In genomic region chr7:128116740-128117139, GRCh38 we compare ENCODE assay signal across 2 cellular contexts.
TF ChIP-seq lines count a peak whose summit lies in the region.

No MANE protein-coding gene starts in this region.

TF ChIP-seq in SK-N-SH, 30 proteins besides CTCF, POLR2A, EP300 and RAD21 (continued from another document):
- TF ChIP-seq SIN3A (IDR thresholded peaks at IDR 0.05; ENCODE audit: borderline replicate concordance, low read depth, low read length) = no peak
- TF ChIP-seq FOXJ3 (CRISPR knock-in tag; IDR thresholded peaks at IDR 0.05) = no peak
- TF ChIP-seq GATA2 (CRISPR knock-in tag; IDR thresholded peaks at IDR 0.05) = no peak
- TF ChIP-seq MXI1 (IDR thresholded peaks at IDR 0.05; ENCODE audit: low read depth, low read length) = no peak
- TF ChIP-seq NRF1 (IDR thresholded peaks at IDR 0.05; ENCODE audit: low read depth, low read length) = no peak
- no peak for TF ChIP-seq NFIC (IDR thresholded peaks at IDR 0.05; ENCODE audit: borderline replicate concordance)
- TF ChIP-seq, protein P1, sequence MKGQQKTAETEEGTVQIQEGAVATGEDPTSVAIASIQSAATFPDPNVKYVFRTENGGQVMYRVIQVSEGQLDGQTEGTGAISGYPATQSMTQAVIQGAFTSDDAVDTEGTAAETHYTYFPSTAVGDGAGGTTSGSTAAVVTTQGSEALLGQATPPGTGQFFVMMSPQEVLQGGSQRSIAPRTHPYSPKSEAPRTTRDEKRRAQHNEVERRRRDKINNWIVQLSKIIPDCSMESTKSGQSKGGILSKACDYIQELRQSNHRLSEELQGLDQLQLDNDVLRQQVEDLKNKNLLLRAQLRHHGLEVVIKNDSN (IDR thresholded peaks at IDR 0.05; ENCODE audit: borderline replicate concordance, low read depth) = no peak
- TF ChIP-seq, protein P2, sequence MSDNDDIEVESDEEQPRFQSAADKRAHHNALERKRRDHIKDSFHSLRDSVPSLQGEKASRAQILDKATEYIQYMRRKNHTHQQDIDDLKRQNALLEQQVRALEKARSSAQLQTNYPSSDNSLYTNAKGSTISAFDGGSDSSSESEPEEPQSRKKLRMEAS (IDR thresholded peaks at IDR 0.05; ENCODE audit: low read depth) = no peak
- TF ChIP-seq RFX5 (IDR thresholded peaks at IDR 0.05; ENCODE audit: low read length) = no peak
- TF ChIP-seq, protein P3, sequence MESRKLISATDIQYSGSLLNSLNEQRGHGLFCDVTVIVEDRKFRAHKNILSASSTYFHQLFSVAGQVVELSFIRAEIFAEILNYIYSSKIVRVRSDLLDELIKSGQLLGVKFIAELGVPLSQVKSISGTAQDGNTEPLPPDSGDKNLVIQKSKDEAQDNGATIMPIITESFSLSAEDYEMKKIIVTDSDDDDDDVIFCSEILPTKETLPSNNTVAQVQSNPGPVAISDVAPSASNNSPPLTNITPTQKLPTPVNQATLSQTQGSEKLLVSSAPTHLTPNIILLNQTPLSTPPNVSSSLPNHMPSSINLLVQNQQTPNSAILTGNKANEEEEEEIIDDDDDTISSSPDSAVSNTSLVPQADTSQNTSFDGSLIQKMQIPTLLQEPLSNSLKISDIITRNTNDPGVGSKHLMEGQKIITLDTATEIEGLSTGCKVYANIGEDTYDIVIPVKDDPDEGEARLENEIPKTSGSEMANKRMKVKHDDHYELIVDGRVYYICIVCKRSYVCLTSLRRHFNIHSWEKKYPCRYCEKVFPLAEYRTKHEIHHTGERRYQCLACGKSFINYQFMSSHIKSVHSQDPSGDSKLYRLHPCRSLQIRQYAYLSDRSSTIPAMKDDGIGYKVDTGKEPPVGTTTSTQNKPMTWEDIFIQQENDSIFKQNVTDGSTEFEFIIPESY (IDR thresholded peaks at IDR 0.05; ENCODE audit: borderline replicate concordance, low read depth) = no peak

TF ChIP-seq in SK-N-SH treated with all-trans-retinoic acid at 6 μM for 48 hours, 23 proteins besides CTCF, POLR2A, EP300 and RAD21 (continued from another document):
- TF ChIP-seq PATZ1 (CRISPR knock-in tag; IDR thresholded peaks at IDR 0.05; ENCODE audit: borderline replicate concordance) = no peak
- TF ChIP-seq CSDC2 (CRISPR knock-in tag; IDR thresholded peaks at IDR 0.05) = no peak
